8 cellular contexts compared by ENCODE assay signal in the genomic region with DNA sequence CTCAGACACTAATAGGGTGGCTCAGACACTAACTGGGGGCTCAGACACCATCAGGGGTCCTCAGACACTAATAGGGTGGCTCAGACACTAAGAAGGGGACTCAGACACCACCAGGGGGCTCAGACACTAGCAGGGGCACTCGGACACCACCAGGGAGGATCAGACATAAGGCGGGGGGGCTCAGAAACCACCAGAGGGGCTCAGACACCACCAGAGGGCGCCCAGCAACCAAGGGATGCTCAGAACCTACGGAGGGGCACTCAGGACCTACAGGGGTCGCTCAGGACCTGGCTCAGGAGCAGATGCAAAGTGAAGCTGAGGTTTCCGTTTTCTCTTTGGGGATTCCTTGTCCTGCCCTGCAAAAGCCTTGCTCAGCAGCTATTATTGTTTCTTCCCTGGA.
A peak's percentile ranks its signal among the peaks of the same experiment; 100 is the strongest.
DNase-seq lines count a peak whose midpoint lies in the region; ATAC-seq lines count a peak whose summit lies in the region.

No MANE protein-coding gene starts in this region.

- DNase-seq in ELF-1 (ENCODE audit: low read depth, low spot score) (peak; percentile 75), NCI-H460 (ENCODE audit: extremely low read depth, low read depth) (peak; percentile 4), iPS-NIHi11 (ENCODE audit: low spot score) (no peak)
- peak; percentile 82 for DNase-seq in activated CD8-positive, alpha-beta memory T cell treated with anti-CD3 and anti-CD28 coated beads, Interleukin-2, amount 50 U/mL, for 48 hours
- peak; percentile 31 to 55 for DNase-seq in stimulated activated CD4-positive, alpha-beta T cell treated with anti-CD3 and anti-CD28 coated beads, Interleukin-15, amount 100 ng/mL, for 48 hours (ENCODE audit: low read depth in 2 of 2)

- ATAC-seq in HG03432 (IDR thresholded peaks at IDR 0.05; ENCODE audit: unreplicated experiment) (no peak), GM19395 (IDR thresholded peaks at IDR 0.05; ENCODE audit: unreplicated experiment) (no peak), HG03139 (IDR thresholded peaks at IDR 0.05; ENCODE audit: unreplicated experiment) (no peak)
